In the genomic region with DNA sequence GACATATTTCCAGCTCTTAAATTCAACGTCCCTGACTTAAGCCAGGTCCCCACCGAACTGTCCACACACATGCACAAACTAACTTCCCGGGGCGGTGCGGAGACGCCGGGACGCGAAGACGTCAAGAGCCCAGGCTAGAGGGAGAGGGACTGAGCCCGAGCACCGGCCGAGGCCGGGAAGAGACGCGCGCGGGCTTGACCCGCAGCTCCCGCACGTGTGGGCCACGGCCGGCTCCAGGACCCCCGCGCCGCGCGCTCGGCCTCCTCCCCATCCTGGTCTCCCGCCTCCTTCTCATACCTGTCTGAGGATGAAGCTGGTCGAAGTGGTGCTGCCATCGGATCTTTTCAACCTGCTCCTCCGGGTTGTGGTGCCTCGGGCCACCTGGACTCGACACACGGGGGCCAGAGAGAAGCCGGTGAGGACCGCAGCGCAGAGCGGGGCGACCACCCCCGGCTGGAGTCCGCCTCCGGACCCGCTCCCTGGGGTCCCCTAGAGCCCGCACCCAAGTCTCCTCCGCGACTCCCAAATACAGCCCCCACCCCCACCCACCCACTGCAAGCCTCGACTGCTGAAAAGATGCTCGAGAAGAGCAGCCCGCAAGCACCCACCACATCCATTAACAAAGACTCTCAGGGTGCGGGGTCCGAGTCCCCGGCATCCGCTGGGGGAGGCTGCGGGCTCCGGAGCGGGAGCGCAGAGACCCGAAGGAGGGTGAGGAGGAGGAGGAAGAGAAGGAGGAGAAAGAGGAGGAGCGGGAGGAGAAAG, we compare ENCODE assay signal across 8 cellular contexts. TPM values are rescaled to one million over a fixed set of nuclear protein-coding genes. Genes with fewer than 3 reads are reported as not detected.
DNase-seq lines count a peak whose midpoint lies in the region; ATAC-seq and TF ChIP-seq lines count a peak whose summit lies in the region.

No MANE protein-coding gene starts in this region.

- peaks cover 11% of the 10 kb centered on the region for H3F3A ChIP-seq in neural progenitor cell (ENCODE audit: low read depth)

- H3K9me3 Mint-ChIP-seq in WTC11 (no peaks in the 10 kb centered on the region), neural progenitor cell (no peaks in the 10 kb centered on the region)

- no peaks in the 10 kb centered on the region for H3K79me2 ChIP-seq in neural progenitor cell (ENCODE audit: low read depth)

- H3K4me3 Mint-ChIP-seq in WTC11 (peak overlapping the region; percentile 88), neural progenitor cell (peak overlapping the region; percentile 92)

- ATAC-seq in WTC11 (peak; percentile 32), GM19455 (IDR thresholded peaks at IDR 0.05; ENCODE audit: unreplicated experiment) (no peak), GM18873 (IDR thresholded peaks at IDR 0.05; ENCODE audit: low FRiP score, unreplicated experiment) (no peak)

- peak overlapping the region; percentile 96 for H3K4me2 ChIP-seq in neural progenitor cell

- peaks cover 97% of the 10 kb centered on the region for H3K27me3 ChIP-seq in neural progenitor cell

- H3K9ac ChIP-seq in neural progenitor cell, result no peak overlapping the region

- H3K4me1 ChIP-seq in neural progenitor cell, result peaks cover 7% of the 10 kb centered on the region

- H3K27ac ChIP-seq in neural progenitor cell, result no peak overlapping the region

- H3K36me3 Mint-ChIP-seq in WTC11, result no peaks in the 10 kb centered on the region
- no peaks in the 10 kb centered on the region for H3K36me3 Mint-ChIP-seq in neural progenitor cell

- H4K20me1 ChIP-seq in neural progenitor cell (ENCODE audit: low read depth), result peaks cover 6% of the 10 kb centered on the region

- H3K27me3 Mint-ChIP-seq in WTC11 (ENCODE audit: low read depth), result peaks cover 70% of the 10 kb centered on the region
- H3K27me3 Mint-ChIP-seq in neural progenitor cell (ENCODE audit: insufficient read depth, low read depth), result peaks cover 14% of the 10 kb centered on the region

- no peaks in the 10 kb centered on the region for H3K36me3 ChIP-seq in neural progenitor cell

- H3K9me3 ChIP-seq in neural progenitor cell (ENCODE audit: low read depth), result no peaks in the 10 kb centered on the region

- POLR2A ChIA-PET in HEK293T (lab: Yijun Ruan, JAX), result interaction anchor here (0.8 to 1.3 kb wide), 2 partner anchors 14 to 78 kb away, joined by 3 to 4 read pairs; a partner anchor contains a TSS
- POLR2A ChIA-PET in WTC11 (lab: Charles Lee), result interaction anchor here (1.4 kb wide), 1 partner anchor 60 kb away, joined by 3 read pairs; no protein-coding TSS in a partner anchor

- no peak overlapping the region for H3K27ac Mint-ChIP-seq in WTC11
- H3K27ac Mint-ChIP-seq in neural progenitor cell, result no peak overlapping the region

- H3K4me1 Mint-ChIP-seq in WTC11, result peaks cover 18% of the 10 kb centered on the region
- H3K4me1 Mint-ChIP-seq in neural progenitor cell, result peaks cover 17% of the 10 kb centered on the region

- peak overlapping the region; percentile 50 for H3K4me3 ChIP-seq in fibroblast of pulmonary artery (replicated peaks; ENCODE audit: low read depth, low read length)
- H3K4me3 ChIP-seq in neural progenitor cell, result peak overlapping the region; percentile 70

- TF ChIP-seq CTCF in WTC11 (IDR thresholded peaks at IDR 0.05) (no peak), fibroblast of pulmonary artery (IDR thresholded peaks at IDR 0.05; ENCODE audit: low read length, missing control alignments) (no peak), neural progenitor cell (IDR thresholded peaks at IDR 0.05) (no peak)

- H2AFZ ChIP-seq in neural progenitor cell (replicated peaks), result peak overlapping the region; percentile 99

- peak; percentile 52 for DNase-seq in ELF-1 (ENCODE audit: low read depth, low spot score)
- DNase-seq in HEK293T (ENCODE audit: extremely low spot score), result peak; percentile 54
- peak; percentile 41 for DNase-seq in WTC11 (ENCODE audit: low spot score)
- peak; percentile 22 for DNase-seq in fibroblast of pulmonary artery (ENCODE audit: low read depth)
- DNase-seq in neural progenitor cell (ENCODE audit: low spot score), result peak; percentile 65
- DNase-seq in effector CD4-positive, alpha-beta T cell, result no peak

- CTCF ChIA-PET in HEK293T (lab: Yijun Ruan, JAX), result interaction anchor here (0.7 kb wide), 2 partner anchors 35 to 334 kb away, joined by 3 read pairs; no protein-coding TSS in a partner anchor
- CTCF ChIA-PET in WTC11 (lab: Charles Lee), result interaction anchor here (1.1 to 1.3 kb wide), 2 partner anchors 60 to 72 kb away, joined by 3 to 4 read pairs; no protein-coding TSS in a partner anchor

TF ChIP-seq in HEK293T, 16 proteins besides CTCF, POLR2A, EP300 and RAD21:
- TF ChIP-seq ZNF384 (IDR thresholded peaks at IDR 0.05) (no peak), SUZ12 (IDR thresholded peaks at IDR 0.05) (no peak), L3MBTL2 (conservative IDR thresholded peaks at IDR 0.05) (peak; percentile 44; the same call in 1 of the 2 replicates)

TF ChIP-seq in WTC11, 78 proteins besides CTCF, POLR2A, EP300 and RAD21:
- TF ChIP-seq FOXP1 (CRISPR knock-in tag; IDR thresholded peaks at IDR 0.05; ENCODE audit: borderline replicate concordance), result 0 out of 2 replicates have a peak, but pooled peaks have one; percentile 19
- TF ChIP-seq ELF4 (CRISPR knock-in tag; IDR thresholded peaks at IDR 0.05; ENCODE audit: low read depth), result no peak
- no peak for TF ChIP-seq SMAD4 (CRISPR knock-in tag; IDR thresholded peaks at IDR 0.05)
TF ChIP-seq in WTC11: peak in this region for 1.

RNA-seq across cellular contexts. Expression of a gene that starts 0.6 kb away (rescaled TPM):
- total RNA-seq in WTC11 (2021) (4.7 to 7.2 TPM (median 6.9 TPM) in 3 replicates), neural progenitor cell (ENCODE audit: low replicate concordance) (8.9 and 14.2 TPM in 2 replicates)
